ENCODE assay signal across 1 cellular context in genomic region chr10:17200885-17201164, GRCh38.
TF ChIP-seq lines count a peak whose summit lies in the region.

No MANE protein-coding gene starts in this region.

TF ChIP-seq in H1, 55 proteins besides CTCF, POLR2A, EP300 and RAD21:
- TF ChIP-seq USF2 (IDR thresholded peaks at IDR 0.05; ENCODE audit: low read length), result no peak
- no peak for TF ChIP-seq FOSL1 (IDR thresholded peaks at IDR 0.05; ENCODE audit: insufficient read depth, low read depth, low read length)
- no peak for TF ChIP-seq NANOG (IDR thresholded peaks at IDR 0.05; ENCODE audit: insufficient read depth, low read depth, low read length, poor library complexity, severe bottlenecking)
- TF ChIP-seq RXRA (IDR thresholded peaks at IDR 0.05; ENCODE audit: insufficient read depth, low read depth, low read length), result no peak
- no peak for TF ChIP-seq POLR2AphosphoS5 (IDR thresholded peaks at IDR 0.05; ENCODE audit: low read depth, low read length)
- TF ChIP-seq E2F6 (IDR thresholded peaks at IDR 0.05), result no peak
- no peak for TF ChIP-seq EZH2 (IDR thresholded peaks at IDR 0.05; ENCODE audit: low read depth, low read length, severe bottlenecking)
- TF ChIP-seq JUN (IDR thresholded peaks at IDR 0.05; ENCODE audit: low read depth, low read length), result no peak
- TF ChIP-seq TBP (IDR thresholded peaks at IDR 0.05; ENCODE audit: low read depth, low read length), result no peak
- TF ChIP-seq CEBPB (IDR thresholded peaks at IDR 0.05; ENCODE audit: low read depth, low read length), result no peak
- no peak for TF ChIP-seq CHD1 (IDR thresholded peaks at IDR 0.05; ENCODE audit: low read depth, low read length)
- no peak for TF ChIP-seq NRF1 (IDR thresholded peaks at IDR 0.05; ENCODE audit: low read depth, low read length)
- TF ChIP-seq JUND (IDR thresholded peaks at IDR 0.05; ENCODE audit: low read length), result no peak
- TF ChIP-seq BACH1 (IDR thresholded peaks at IDR 0.05; ENCODE audit: low read length), result no peak
- TF ChIP-seq SIRT6 (IDR thresholded peaks at IDR 0.05; ENCODE audit: low read length), result no peak
- TF ChIP-seq GTF2F1 (IDR thresholded peaks at IDR 0.05; ENCODE audit: borderline replicate concordance, low read depth, low read length), result no peak
- TF ChIP-seq KDM5A (IDR thresholded peaks at IDR 0.05; ENCODE audit: low read length), result no peak
- no peak for TF ChIP-seq GABPA (IDR thresholded peaks at IDR 0.05; ENCODE audit: borderline replicate concordance, insufficient read depth, low read length)
